Comparison of ENCODE assay signal across 21 cellular contexts in the genomic region with DNA sequence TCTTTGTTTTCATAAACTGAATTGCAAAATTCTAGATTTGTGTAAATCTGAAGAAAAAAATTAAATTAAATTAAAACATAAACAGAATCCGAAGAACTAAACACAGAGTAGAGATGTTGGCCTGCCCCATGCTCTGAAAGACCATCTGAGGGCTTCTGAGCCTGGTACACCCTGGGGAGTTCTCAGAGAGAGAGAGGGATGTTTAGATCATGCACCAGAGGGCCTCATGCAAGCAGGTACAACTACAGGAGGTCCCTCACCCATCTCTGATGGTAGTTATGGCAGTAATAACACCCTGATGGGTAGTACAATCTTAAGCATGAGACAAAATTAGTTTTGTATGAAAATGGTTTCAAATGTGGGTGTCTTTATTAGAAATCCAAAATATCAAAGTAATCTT.
DNase-seq lines count a peak whose midpoint lies in the region; ATAC-seq and TF ChIP-seq lines count a peak whose summit lies in the region.
"Had no signal": no experiment of that assay in that cellular context is flagged by ENCODE, and none has a peak within 500 bp of the region (broad histone marks: within the 10 kb centered on the region; RNA-seq: fewer than 3 reads in every experiment).

No MANE protein-coding gene starts in this region.

- no peak overlapping the region for H3K4me3 ChIP-seq in heart right ventricle
- H3K4me3 ChIP-seq in right cardiac atrium (ENCODE audit: low read length) = no peak overlapping the region
- H3K4me3 ChIP-seq: GM23248, smooth muscle cell had no signal

- no peak for ATAC-seq in heart right ventricle
- no peak for ATAC-seq in right cardiac atrium
- no peak for ATAC-seq in HG02588 (IDR thresholded peaks at IDR 0.05; ENCODE audit: unreplicated experiment)
- ATAC-seq in HG02798 (IDR thresholded peaks at IDR 0.05; ENCODE audit: poor library complexity, unreplicated experiment) = no peak

- no peak for TF ChIP-seq CTCF in heart right ventricle (IDR thresholded peaks at IDR 0.05)
- TF ChIP-seq CTCF in nephron progenitor cell (IDR thresholded peaks at IDR 0.05) = no peak

- no peaks in the 10 kb centered on the region for H3K9me3 Mint-ChIP-seq in nephron progenitor cell

- WGBS in heart right ventricle, 2 donors = 90 to 96% methylated on average over 1 of the region's 1 CpG
- 93% methylated on average over 1 of the region's 1 CpG for WGBS in right cardiac atrium

- no peaks in the 10 kb centered on the region for H3K36me3 ChIP-seq in heart right ventricle
- H3K36me3 ChIP-seq: neutrophil had no signal

- no peak for DNase-seq in heart right ventricle
- DNase-seq in right cardiac atrium = no peak
- peak; percentile 64 for DNase-seq in NCI-H69 (lab: John Stamatoyannopoulos, UW)
- peak; percentile 24 for DNase-seq in germinal center (ENCODE audit: low spot score)
- DNase-seq in nephron progenitor cell = no peak
- DNase-seq in activated CD4-positive, CD25-positive, alpha-beta regulatory T cell treated with anti-CD3 and anti-CD28 coated beads, Interleukin-2, amount 50 U/mL, for 72 hours = no peak
- DNase-seq: activated CD4-positive, alpha-beta T cell treated with anti-CD3 and anti-CD28 coated beads for 48 hours; activated CD8-positive, alpha-beta memory T cell treated with anti-CD3 and anti-CD28 coated beads, Interleukin-2, amount 50 U/mL, for 4 hours; DMS153; GDM1; GM23248; immature natural killer cell; NCI-H748 treated with DMSO at 0.1 percent for 48 hours; OCI-M1; SHP77; stimulated activated CD4-positive, alpha-beta T cell treated with anti-CD3 and anti-CD28 coated beads, Interleukin-2, amount 100 ng/mL, for 48 hours; SW 1271 had no signal

- H3K4me1 ChIP-seq in heart right ventricle (peaks cover 0 to 51% (median 31%) of the 10 kb centered on the region in 9 donors), right cardiac atrium (ENCODE audit: control insufficient read depth, insufficient read depth, low read length) (no peaks in the 10 kb centered on the region)

- H3K27me3 Mint-ChIP-seq in nephron progenitor cell (ENCODE audit: low read depth, poor library complexity) = no peaks in the 10 kb centered on the region

- H3K4me1 Mint-ChIP-seq in nephron progenitor cell = peaks cover 17% of the 10 kb centered on the region

- no peaks in the 10 kb centered on the region for H3K27me3 ChIP-seq in heart right ventricle
- no peaks in the 10 kb centered on the region for H3K27me3 ChIP-seq in right cardiac atrium (ENCODE audit: control insufficient read depth, insufficient read depth)
- H3K27me3 ChIP-seq: neutrophil had no signal

- H3K27ac Mint-ChIP-seq in nephron progenitor cell = no peak overlapping the region
- H3K27ac Mint-ChIP-seq: immature natural killer cell had no signal

- H3K27ac ChIP-seq in heart right ventricle (peak overlapping the region in 6 of 10 donors; percentile 38 to 68 (median 52)), right cardiac atrium (ENCODE audit: low read length) (no peak overlapping the region)
- H3K27ac ChIP-seq: GM23248, neutrophil had no signal

- intact Hi-C loops in heart right ventricle (cut with DNase I) = no loop called here
- intact Hi-C loops in right cardiac atrium (cut with DNase I) = no loop called here

- no peaks in the 10 kb centered on the region for H3K36me3 Mint-ChIP-seq in nephron progenitor cell (ENCODE audit: low read depth)
- H3K36me3 Mint-ChIP-seq: immature natural killer cell had no signal

- H3K4me3 Mint-ChIP-seq in nephron progenitor cell = no peak overlapping the region
- H3K4me3 Mint-ChIP-seq: immature natural killer cell had no signal

- H3K9me3 ChIP-seq in heart right ventricle = no peaks in the 10 kb centered on the region
- no peaks in the 10 kb centered on the region for H3K9me3 ChIP-seq in right cardiac atrium (ENCODE audit: control insufficient read depth, low read length)
- H3K9me3 ChIP-seq: neutrophil had no signal

Comparison
In these comparisons a context has a peak if more than half of its experiments do, and no peak if none do; other contexts are left out.
1. DNase-seq: peak in NCI-H69 (single experiment) and germinal center (single experiment); none in heart right ventricle (0 of 2), right cardiac atrium (0 of 3), nephron progenitor cell (single experiment) and activated CD4-positive, CD25-positive, alpha-beta regulatory T cell treated with anti-CD3 and anti-CD28 coated beads, Interleukin-2, amount 50 U/mL, for 72 hours (single experiment).